In genomic region chr6:7373739-7374138, GRCh38 we compare ENCODE assay signal across 1 cellular context.
TF ChIP-seq lines count a peak whose summit lies in the region.

No MANE protein-coding gene starts in this region.

TF ChIP-seq in GM23338, 12 proteins besides CTCF, POLR2A, EP300 and RAD21 (continued from another document):
- TF ChIP-seq ZNF462 (CRISPR knock-in tag; IDR thresholded peaks at IDR 0.05) (no peak), REST (IDR thresholded peaks at IDR 0.05; ENCODE audit: unreplicated experiment) (no peak), ETS1 (IDR thresholded peaks at IDR 0.05) (no peak), JUNB (IDR thresholded peaks at IDR 0.05; ENCODE audit: unreplicated experiment) (no peak), EZH2 (IDR thresholded peaks at IDR 0.05; ENCODE audit: low read depth, unreplicated experiment) (no peak)
